24 cellular contexts compared by ENCODE assay signal in genomic region chr7:25906003-25906402, GRCh38.
"Had no signal": no experiment of that assay in that cellular context is flagged by ENCODE, and none has a peak within 500 bp of the region (broad histone marks: within the 10 kb centered on the region; RNA-seq: fewer than 3 reads in every experiment).

No MANE protein-coding gene starts in this region.

- ATAC-seq: activated CD8-positive, alpha-beta T cell treated with anti-CD3 and anti-CD28 coated beads, Interleukin-2, amount 10 ng/mL, durations not matched to agents 7 days and 5 days; Right ventricle myocardium inferior; T-cell had no signal

- DNase-seq: activated CD4-positive, alpha-beta T cell treated with anti-CD3 and anti-CD28 coated beads for 4 hours; activated CD4-positive, alpha-beta T cell treated with anti-CD3 and anti-CD28 coated beads, Interleukin-2, amount 50 U/mL, for 4 hours; activated CD8-positive, alpha-beta memory T cell treated with anti-CD3 and anti-CD28 coated beads, Interleukin-2, amount 50 U/mL, for 48 hours; activated CD8-positive, alpha-beta T cell treated with anti-CD3 and anti-CD28 coated beads, Interleukin-2, amount 10 ng/mL, durations not matched to agents 7 days and 5 days; activated effector memory CD4-positive, alpha-beta T cell treated with Interleukin-2 at 50 U/mL for 16 hours; activated naive CD4-positive, alpha-beta T cell; activated T-cell treated with anti-CD3 and anti-CD28 coated beads, Interleukin-2, amount 50 U/mL, for 1 hour; aorta; caudate nucleus; colonic mucosa; KG1; MV-4-11; NCI-H1694 treated with DMSO at 0.1 percent for 48 hours; NCI-H2029 treated with DMSO at 0.1 percent for 48 hours; NCI-H2171 treated with DMSO at 0.1 percent for 48 hours; NCI-H345; NCI-H510A treated with DMSO at 0.1 percent for 48 hours; NCI-H82; RPMI8226; T-cell; WERI-Rb-1 had no signal

- H3K36me3 ChIP-seq: breast epithelium, colonic mucosa, WERI-Rb-1 had no signal

- H3K4me3 ChIP-seq: breast epithelium, colonic mucosa, SK-N-MC had no signal

- H3K9me3 ChIP-seq: breast epithelium, colonic mucosa had no signal

- H3K27me3 ChIP-seq: breast epithelium, colonic mucosa had no signal

- H3K4me1 ChIP-seq: breast epithelium, colonic mucosa had no signal

- H3K27ac ChIP-seq: breast epithelium, colonic mucosa, SK-N-MC, WERI-Rb-1 had no signal
